ENCODE assay signal across 11 cellular contexts in genomic region chr1:167791281-167792209, GRCh38.
DNase-seq lines count a peak whose midpoint lies in the region; ATAC-seq and TF ChIP-seq lines count a peak whose summit lies in the region.
"Had no signal": no experiment of that assay in that cellular context is flagged by ENCODE, and none has a peak within 500 bp of the region (broad histone marks: within the 10 kb centered on the region; RNA-seq: fewer than 3 reads in every experiment).

No MANE protein-coding gene starts in this region.

- peaks cover 13% of the 10 kb centered on the region for H3K4me1 Mint-ChIP-seq in brain

- peak overlapping the region; percentile 32 to 75 for H3K27ac Mint-ChIP-seq in activated naive CD4-positive, alpha-beta T cell treated with anti-CD3 and anti-CD28 coated beads, Interleukin-2, amount 50 U/mL, for 72 hours
- H3K27ac Mint-ChIP-seq in brain = peak overlapping the region in 4 of 5 experiments; percentile 3 to 68 (median 37)
- H3K27ac Mint-ChIP-seq: activated T-helper 2 cell treated with anti-CD3 and anti-CD28 coated beads, Interferon-gamma antibody, Interleukin-2, Interleukin-4, amounts not matched to agents 10 μg/mL and 5 μg/mL and 100 μg/mL, durations not matched to agents 14 hours and 24 hours and 36 hours had no signal

- 35 to 64% methylated on average over 6 of the region's 6 CpGs for WGBS in lung, 2 donors
- WGBS in aorta, 2 donors = 65 to 72% methylated on average over 6 of the region's 6 CpGs

- no peaks in the 10 kb centered on the region for H3K9me2 ChIP-seq in PC-3 (replicated peaks; ENCODE audit: low read length)

- no peak overlapping the region for H3K9ac ChIP-seq in PC-3 (ENCODE audit: low read length)

- no peaks in the 10 kb centered on the region for H3K27me3 Mint-ChIP-seq in brain

- no peaks in the 10 kb centered on the region for H3K9me3 ChIP-seq in lung (ENCODE audit: control insufficient read depth in 2 of 2, insufficient read depth in 1 of 2, low read length in 1 of 2)
- no peaks in the 10 kb centered on the region for H3K9me3 ChIP-seq in aorta (ENCODE audit: control insufficient read depth, low read length)
- no peaks in the 10 kb centered on the region for H3K9me3 ChIP-seq in PC-3 (ENCODE audit: low read length)

- H3K36me3 Mint-ChIP-seq in activated naive CD4-positive, alpha-beta T cell treated with anti-CD3 and anti-CD28 coated beads, Interleukin-2, amount 50 U/mL, for 72 hours = peaks cover 0 to 32% of the 10 kb centered on the region in 2 donors
- H3K36me3 Mint-ChIP-seq in brain = peaks cover 65% of the 10 kb centered on the region

- BruUV-seq in PC-3 (replicated peaks; lab: Mats Ljungman, UMichigan) = no TSS peak

- peak overlapping the region in 1 of 2 donors; percentile 53 for H3K27ac ChIP-seq in lung (ENCODE audit: low read depth in 1 of 2, low read length in 1 of 2)
- H3K27ac ChIP-seq in aorta (ENCODE audit: low read depth in 1 of 2, low read length in 2 of 2) = no peak overlapping the region
- H3K27ac ChIP-seq in PC-3 (ENCODE audit: low read length) = no peak overlapping the region
- H3K27ac ChIP-seq: C4-2B, PC-9 had no signal

- H2AFZ ChIP-seq in PC-3 (ENCODE audit: low read length) = no peak overlapping the region
- H2AFZ ChIP-seq: PC-9 had no signal

- POLR2A ChIA-PET in PC-3 (lab: Charles Lee; ENCODE audit: unreplicated experiment) = no interaction called here

- no peak overlapping the region for H3K4me2 ChIP-seq in PC-3 (ENCODE audit: low read length)
- H3K4me2 ChIP-seq: PC-9 had no signal

- intact Hi-C loops in aorta (cut with DNase I) (no loop called here), PC-3 (cut with micrococcal nuclease) (no loop called here)

- H3K27me3 ChIP-seq in lung (ENCODE audit: control insufficient read depth, insufficient read depth) (no peaks in the 10 kb centered on the region), aorta (ENCODE audit: control insufficient read depth in 1 of 2, insufficient read depth in 2 of 2, low read length in 1 of 2) (no peaks in the 10 kb centered on the region), PC-3 (ENCODE audit: low read length) (no peaks in the 10 kb centered on the region)

- H3K4me3 Mint-ChIP-seq in brain = no peak overlapping the region

- no peak for DNase-seq in activated naive CD4-positive, alpha-beta T cell treated with anti-CD3 and anti-CD28 coated beads, Interleukin-2, amount 50 U/mL, for 72 hours (ENCODE audit: low spot score in 2 of 2)
- DNase-seq in activated naive CD4-positive, alpha-beta T cell treated with Interleukin-2 at 50 U/mL for 16 hours = no peak
- peak; percentile 58 for DNase-seq in lung (ENCODE audit: low spot score)
- no peak for DNase-seq in aorta
- DNase-seq in PC-3 = no peak
- DNase-seq: PC-9 had no signal

- no peak for ATAC-seq in activated naive CD4-positive, alpha-beta T cell treated with anti-CD3 and anti-CD28 coated beads, Interleukin-2, amount 50 U/mL, for 72 hours
- ATAC-seq in lung (ENCODE audit: insufficient read depth, low FRiP score) (peak; percentile 35), aorta (ENCODE audit: low FRiP score) (peak; percentile 55), PC-3 (no peak), GM18870 (IDR thresholded peaks at IDR 0.05; ENCODE audit: unreplicated experiment) (no peak), GM19463 (IDR thresholded peaks at IDR 0.05; ENCODE audit: unreplicated experiment) (no peak)

- H3K9me3 Mint-ChIP-seq in activated naive CD4-positive, alpha-beta T cell treated with anti-CD3 and anti-CD28 coated beads, Interleukin-2, amount 50 U/mL, for 72 hours = no peaks in the 10 kb centered on the region
- H3K9me3 Mint-ChIP-seq in brain = no peaks in the 10 kb centered on the region
- H3K9me3 Mint-ChIP-seq: activated T-helper 2 cell treated with anti-CD3 and anti-CD28 coated beads, Interferon-gamma antibody, Interleukin-2, Interleukin-4, amounts not matched to agents 10 μg/mL and 5 μg/mL and 100 μg/mL, durations not matched to agents 14 hours and 24 hours and 36 hours had no signal

- no peaks in the 10 kb centered on the region for H3K79me2 ChIP-seq in PC-3 (ENCODE audit: low read length)

- peaks cover 4% of the 10 kb centered on the region for H3F3A ChIP-seq in PC-3 (ENCODE audit: low read length, unreplicated experiment)

- H3K4me1 ChIP-seq in lung (ENCODE audit: control insufficient read depth in 2 of 2, insufficient read depth in 2 of 2, low read length in 2 of 2) (peaks cover 0 to 5% of the 10 kb centered on the region in 2 donors), aorta (ENCODE audit: control insufficient read depth in 1 of 2, insufficient read depth in 2 of 2, low read length in 2 of 2) (peaks cover under 1 to 2% of the 10 kb centered on the region in 2 donors), PC-3 (ENCODE audit: insufficient read depth, low read length) (peaks cover 50% of the 10 kb centered on the region)

- TF ChIP-seq CTCF in brain (conservative IDR thresholded peaks at IDR 0.05) (no peak), lung (IDR thresholded peaks at IDR 0.05; ENCODE audit: control extremely low read depth, extremely low read depth) (no peak), PC-3 (conservative IDR thresholded peaks at IDR 0.05; ENCODE audit: low read depth, low read length) (no peak)

- no peaks in the 10 kb centered on the region for H4K20me1 ChIP-seq in PC-3 (ENCODE audit: low read length)

- peaks cover 9 to 14% of the 10 kb centered on the region in 2 donors for H3K36me3 ChIP-seq in lung (ENCODE audit: control insufficient read depth in 2 of 2, insufficient read depth in 2 of 2, low read length in 2 of 2)
- H3K36me3 ChIP-seq in aorta (ENCODE audit: control insufficient read depth in 1 of 2, insufficient read depth in 2 of 2, low read length in 1 of 2) = peaks cover 0 to 8% of the 10 kb centered on the region in 2 donors
- H3K36me3 ChIP-seq in PC-3 (ENCODE audit: low read depth, low read length) = peaks cover 20% of the 10 kb centered on the region

- H3K4me3 ChIP-seq in lung (no peak overlapping the region), aorta (ENCODE audit: low read length in 2 of 2) (no peak overlapping the region), PC-3 (ENCODE audit: low read length) (no peak overlapping the region)
- H3K4me3 ChIP-seq: PC-9 had no signal

- CTCF ChIA-PET in PC-3 (lab: Charles Lee) = no interaction called here

Comparison
In these comparisons a context has a peak if more than half of its experiments do, and no peak if none do; other contexts are left out.
1. ATAC-seq: peak in lung (single experiment) and aorta (single experiment); none in activated naive CD4-positive, alpha-beta T cell treated with anti-CD3 and anti-CD28 coated beads, Interleukin-2, amount 50 U/mL, for 72 hours (0 of 2), PC-3 (single experiment), GM18870 (single experiment) and GM19463 (single experiment).